In genomic region chr2:174919886-174920595, GRCh38 we compare ENCODE assay signal across 23 cellular contexts.
"Had no signal": no experiment of that assay in that cellular context is flagged by ENCODE, and none has a peak within 500 bp of the region (broad histone marks: within the 10 kb centered on the region; RNA-seq: fewer than 3 reads in every experiment).

No MANE protein-coding gene starts in this region.

- H3K27ac Mint-ChIP-seq: activated CD8-positive, alpha-beta T cell treated with anti-CD3 and anti-CD28 coated beads, Interleukin-2, amount 10 ng/mL, durations not matched to agents 7 days and 5 days; activated naive CD8-positive, alpha-beta T cell treated with anti-CD3 and anti-CD28 coated beads, Interleukin-2, amount 10 ng/mL, durations not matched to agents 7 days and 5 days; T-helper 1 cell treated with Interleukin-12 subunit alpha and Interleukin-12 subunit beta and Interleukin-4 antibody, amounts not matched to agents 30 μg/mL and 1 μg/mL, for 36 hours had no signal

- H3K4me1 ChIP-seq: breast epithelium, Peyer's patch had no signal

- ATAC-seq: activated CD8-positive, alpha-beta T cell treated with anti-CD3 and anti-CD28 coated beads, Interleukin-2, amount 10 ng/mL, durations not matched to agents 7 days and 5 days had no signal

- DNase-seq: activated CD4-positive, alpha-beta T cell treated with anti-CD3 and anti-CD28 coated beads for 48 hours; activated CD4-positive, alpha-beta T cell treated with anti-CD3 and anti-CD28 coated beads, Interleukin-2, amount 50 U/mL, for 4 hours; activated CD4-positive, CD25-positive, alpha-beta regulatory T cell treated with anti-CD3 and anti-CD28 coated beads, Interleukin-2, amount 50 U/mL, for 72 hours; activated CD8-positive, alpha-beta memory T cell treated with anti-CD3 and anti-CD28 coated beads, Interleukin-2, amount 50 U/mL, for 48 hours; activated CD8-positive, alpha-beta T cell treated with anti-CD3 and anti-CD28 coated beads, Interleukin-2, amount 10 ng/mL, durations not matched to agents 7 days and 5 days; activated naive CD4-positive, alpha-beta T cell treated with anti-CD3 and anti-CD28 coated beads, Interleukin-2, amount 50 U/mL, for 16 hours; activated naive CD8-positive, alpha-beta T cell treated with anti-CD3 and anti-CD28 coated beads, Interleukin-2, amount 10 ng/mL, durations not matched to agents 7 days and 5 days; activated T-cell treated with anti-CD3 and anti-CD28 coated beads, Interleukin-2, amount 50 U/mL, for 1 hour; adrenal gland; Kasumi-1; MV-4-11; NCI-H1105; NCI-H1436; NCI-H187; NCI-H2081; NCI-H510A treated with DMSO at 0.1 percent for 48 hours; NCI-H69; Peyer's patch; SHP77 had no signal

- H3K27ac ChIP-seq: adrenal gland, breast epithelium, Peyer's patch, SJSA1 had no signal

- H3K36me3 ChIP-seq: adrenal gland, breast epithelium, Peyer's patch, SJSA1 had no signal

- H3K9me3 ChIP-seq: adrenal gland, breast epithelium, Peyer's patch, SJSA1 had no signal

- H3K4me3 Mint-ChIP-seq: activated CD8-positive, alpha-beta T cell treated with anti-CD3 and anti-CD28 coated beads, Interleukin-2, amount 10 ng/mL, durations not matched to agents 7 days and 5 days; activated naive CD8-positive, alpha-beta T cell treated with anti-CD3 and anti-CD28 coated beads, Interleukin-2, amount 10 ng/mL, durations not matched to agents 7 days and 5 days; central memory CD8-positive, alpha-beta T cell; T-helper 1 cell treated with Interleukin-12 subunit alpha and Interleukin-12 subunit beta and Interleukin-4 antibody, amounts not matched to agents 30 μg/mL and 1 μg/mL, for 36 hours had no signal

- H3K4me3 ChIP-seq: adrenal gland, breast epithelium, Peyer's patch, SJSA1 had no signal

- H3K9me3 Mint-ChIP-seq: central memory CD8-positive, alpha-beta T cell had no signal

- H3K27me3 Mint-ChIP-seq: activated naive CD8-positive, alpha-beta T cell treated with anti-CD3 and anti-CD28 coated beads, Interleukin-2, amount 10 ng/mL, durations not matched to agents 7 days and 5 days; central memory CD8-positive, alpha-beta T cell had no signal

- H3K4me1 Mint-ChIP-seq: activated naive CD8-positive, alpha-beta T cell treated with anti-CD3 and anti-CD28 coated beads, Interleukin-2, amount 10 ng/mL, durations not matched to agents 7 days and 5 days; central memory CD8-positive, alpha-beta T cell had no signal

- H3K36me3 Mint-ChIP-seq: activated naive CD8-positive, alpha-beta T cell treated with anti-CD3 and anti-CD28 coated beads, Interleukin-2, amount 10 ng/mL, durations not matched to agents 7 days and 5 days had no signal
